ENCODE assay signal across 29 cellular contexts in the genomic region with DNA sequence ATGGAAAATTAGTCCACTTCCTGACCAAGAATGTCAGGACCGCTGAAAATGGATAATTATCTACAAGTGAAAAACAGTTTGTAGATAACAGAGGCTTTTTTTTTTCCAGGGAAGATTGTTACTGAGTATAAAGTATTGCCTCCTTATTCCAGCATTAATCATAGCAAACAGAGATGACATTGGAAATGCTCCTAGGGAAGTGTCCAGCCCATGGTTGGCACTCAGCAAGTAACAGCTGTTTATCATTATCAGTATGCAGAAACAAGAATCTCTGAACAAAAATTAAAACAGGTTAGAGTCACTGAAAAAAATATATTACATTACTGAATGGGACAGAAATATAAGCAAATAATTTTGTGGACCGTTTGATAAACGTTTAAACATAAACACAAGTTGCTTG. TPM values are rescaled to one million over a fixed set of nuclear protein-coding genes. Genes with fewer than 3 reads are reported as not detected.
DNase-seq lines count a peak whose midpoint lies in the region; ATAC-seq and TF ChIP-seq lines count a peak whose summit lies in the region.
"Had no signal": no experiment of that assay in that cellular context is flagged by ENCODE, and none has a peak within 500 bp of the region (broad histone marks: within the 10 kb centered on the region; RNA-seq: fewer than 3 reads in every experiment).

No MANE protein-coding gene starts in this region.

- H3K27me3 ChIP-seq in esophagus muscularis mucosa (no peaks in the 10 kb centered on the region), muscle layer of duodenum (ENCODE audit: low read depth, low read length) (no peaks in the 10 kb centered on the region), Peyer's patch (no peaks in the 10 kb centered on the region)
- H3K27me3 ChIP-seq: right atrium auricular region, SJCRH30, stomach, tibial artery had no signal

- H3K9me3 ChIP-seq in esophagus muscularis mucosa: peaks cover 0 to 3% (median 0%) of the 10 kb centered on the region in 4 donors
- no peaks in the 10 kb centered on the region for H3K9me3 ChIP-seq in muscle layer of duodenum (ENCODE audit: control insufficient read depth in 1 of 2, low read length in 2 of 2)
- H3K9me3 ChIP-seq in Peyer's patch: no peaks in the 10 kb centered on the region
- H3K9me3 ChIP-seq: right atrium auricular region, SJCRH30, stomach, tibial artery had no signal

- TF ChIP-seq POLR2A in esophagus muscularis mucosa (IDR thresholded peaks at IDR 0.05; ENCODE audit: low read depth) (no peak), Peyer's patch (IDR thresholded peaks at IDR 0.05) (no peak)

- no peaks in the 10 kb centered on the region for H3K36me3 ChIP-seq in esophagus muscularis mucosa
- H3K36me3 ChIP-seq in muscle layer of duodenum (ENCODE audit: control insufficient read depth in 1 of 2, insufficient read depth in 2 of 2, low read length in 2 of 2): no peaks in the 10 kb centered on the region
- H3K36me3 ChIP-seq in Peyer's patch: no peaks in the 10 kb centered on the region
- H3K36me3 ChIP-seq: right atrium auricular region, SJCRH30, stomach, tibial artery had no signal

- intact Hi-C loops in esophagus muscularis mucosa (cut with DNase I): no loop called here

- TF ChIP-seq CTCF in esophagus muscularis mucosa (IDR thresholded peaks at IDR 0.05): no peak
- TF ChIP-seq CTCF in Peyer's patch (IDR thresholded peaks at IDR 0.05): no peak

- H3K27ac ChIP-seq in esophagus muscularis mucosa (replicated peaks in 1 of 4) (peak overlapping the region; percentile 43 to 65 (median 59)), muscle layer of duodenum (ENCODE audit: low read length) (peak overlapping the region; percentile 28), Peyer's patch (no peak overlapping the region)
- H3K27ac ChIP-seq: HL-60, SJCRH30, stomach, tibial artery had no signal

- DNase-seq in GM04504 (ENCODE audit: low read depth) (peak; percentile 32), esophagus muscularis mucosa (ENCODE audit: extremely low spot score) (no peak), NOMO-1 treated with DMSO at 0.1 percent for 48 hours (lab: John Stamatoyannopoulos, UW; ENCODE audit: unreplicated experiment) (no peak), Peyer's patch (no peak), HK-2 (ENCODE audit: unreplicated experiment) (no peak)
- DNase-seq: activated CD4-positive, alpha-beta T cell treated with anti-CD3 and anti-CD28 coated beads, Interleukin-2, amount 10 ng/mL, durations not matched to agents 24 days and 14 days; anterior cingulate cortex; CD4-positive, CD25-positive, alpha-beta regulatory T cell; cortex of kidney; DND-41; immature natural killer cell; KG1; left colon; NCI-H1092 treated with DMSO at 0.1 percent for 48 hours; NCI-H1694 treated with DMSO at 0.1 percent for 48 hours; NCI-H446; NCI-H748 treated with DMSO at 0.1 percent for 48 hours; SJCRH30; stimulated activated CD8-positive, alpha-beta memory T cell treated with anti-CD3 and anti-CD28 coated beads, Interleukin-4, amount 100 ng/mL, for 48 hours; stomach; T-cell; tibial artery had no signal

- TF ChIP-seq EP300 in esophagus muscularis mucosa (IDR thresholded peaks at IDR 0.05): no peak

- H3K4me1 ChIP-seq in esophagus muscularis mucosa (peaks cover 0 to 28% (median 22%) of the 10 kb centered on the region in 4 donors), muscle layer of duodenum (ENCODE audit: control insufficient read depth in 1 of 2, insufficient read depth in 2 of 2, low read length in 2 of 2) (peaks cover 3 to 19% of the 10 kb centered on the region in 2 donors), Peyer's patch (no peaks in the 10 kb centered on the region)
- H3K4me1 ChIP-seq: SJCRH30 had no signal

- no peak overlapping the region for H3K4me3 ChIP-seq in esophagus muscularis mucosa
- no peak overlapping the region for H3K4me3 ChIP-seq in muscle layer of duodenum (ENCODE audit: low read depth in 1 of 2, low read length in 2 of 2)
- H3K4me3 ChIP-seq in Peyer's patch: no peak overlapping the region
- H3K4me3 ChIP-seq: right atrium auricular region, SJCRH30, stomach, tibial artery had no signal

- WGBS in esophagus muscularis mucosa: 33% methylated on average over 3 of the region's 3 CpGs

- no peak for ATAC-seq in HG03520 (IDR thresholded peaks at IDR 0.05; ENCODE audit: unreplicated experiment)
- ATAC-seq: activated naive CD4-positive, alpha-beta T cell treated with anti-CD3 and anti-CD28 coated beads, Interleukin-2, amount 50 U/mL, for 72 hours; left colon; T-cell; WTC11 had no signal

RNA-seq across cellular contexts. Expression of a gene that starts 14.6 kb away (rescaled TPM):
- total RNA-seq in esophagus muscularis mucosa: 100 to 1,000 TPM; 217 to 349 (median 305) TPM
- 10 to 100 TPM; 16.1 to 27.2 (median 24.5) TPM for total RNA-seq in Peyer's patch
- total RNA-seq: MCF 10A, WTC11 had no signal

Comparison
In these comparisons a context has a peak if more than half of its experiments do, and no peak if none do; other contexts are left out.
1. H3K27ac ChIP-seq: peak in esophagus muscularis mucosa (4 of 4) and muscle layer of duodenum (single experiment); none in Peyer's patch (0 of 4).
2. RNA of a gene that starts 14.6 kb away (total RNA-seq): 217 to 349 TPM in esophagus muscularis mucosa; 16.1 to 27.2 TPM in Peyer's patch; every median in the first group is over 4 times any median in the second.